Comparison of ENCODE assay signal across 1 cellular context in the genomic region with DNA sequence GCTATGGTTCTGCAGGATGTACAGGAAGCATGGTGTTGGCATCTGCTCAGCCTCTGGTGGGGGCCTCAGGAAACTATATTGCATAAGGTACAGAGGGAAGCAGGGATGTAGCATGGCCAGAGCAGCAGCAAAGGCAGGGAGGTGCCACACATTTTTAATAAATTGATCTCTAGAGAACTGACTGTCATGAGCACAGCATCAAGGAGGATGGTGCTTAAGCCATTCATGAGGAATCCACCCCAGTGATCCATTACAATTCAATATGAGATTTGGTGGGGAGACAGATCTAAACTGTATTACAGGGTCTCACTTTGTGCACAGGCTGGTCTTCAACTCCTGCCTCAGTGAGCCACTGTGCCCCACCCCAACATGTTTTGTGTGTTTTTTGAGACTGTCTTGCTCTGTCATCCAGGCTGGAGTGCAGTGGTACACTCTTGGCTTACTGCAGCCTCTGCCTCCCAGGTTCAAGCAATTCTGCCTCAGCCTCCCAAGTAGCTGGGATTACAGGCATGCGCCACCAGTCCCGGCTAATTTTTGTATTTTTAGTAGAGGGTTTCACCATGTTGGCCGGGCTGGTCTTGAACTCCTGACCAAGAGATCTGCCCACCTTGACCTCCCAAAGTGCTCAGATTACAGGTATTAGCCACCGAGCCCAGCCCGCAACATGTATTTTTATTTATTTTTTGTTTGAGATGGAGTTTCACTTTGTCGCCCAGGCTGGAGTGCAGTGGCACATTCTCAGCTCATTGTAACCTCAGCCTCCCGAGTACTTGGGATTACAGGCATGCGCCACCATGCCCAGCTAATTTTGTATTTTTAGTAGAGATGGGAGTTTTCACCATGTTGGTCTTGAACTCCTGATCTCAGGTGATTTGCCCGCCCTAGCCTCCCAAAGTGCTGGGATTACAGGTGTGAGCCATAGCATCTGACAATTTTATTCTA.
TF ChIP-seq lines count a peak whose summit lies in the region.

No MANE protein-coding gene starts in this region.

TF ChIP-seq in H1, 55 proteins besides CTCF, POLR2A, EP300 and RAD21:
- TF ChIP-seq, protein P1, sequence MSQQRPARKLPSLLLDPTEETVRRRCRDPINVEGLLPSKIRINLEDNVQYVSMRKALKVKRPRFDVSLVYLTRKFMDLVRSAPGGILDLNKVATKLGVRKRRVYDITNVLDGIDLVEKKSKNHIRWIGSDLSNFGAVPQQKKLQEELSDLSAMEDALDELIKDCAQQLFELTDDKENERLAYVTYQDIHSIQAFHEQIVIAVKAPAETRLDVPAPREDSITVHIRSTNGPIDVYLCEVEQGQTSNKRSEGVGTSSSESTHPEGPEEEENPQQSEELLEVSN (IDR thresholded peaks at IDR 0.05) = no peak
- TF ChIP-seq, protein P2, sequence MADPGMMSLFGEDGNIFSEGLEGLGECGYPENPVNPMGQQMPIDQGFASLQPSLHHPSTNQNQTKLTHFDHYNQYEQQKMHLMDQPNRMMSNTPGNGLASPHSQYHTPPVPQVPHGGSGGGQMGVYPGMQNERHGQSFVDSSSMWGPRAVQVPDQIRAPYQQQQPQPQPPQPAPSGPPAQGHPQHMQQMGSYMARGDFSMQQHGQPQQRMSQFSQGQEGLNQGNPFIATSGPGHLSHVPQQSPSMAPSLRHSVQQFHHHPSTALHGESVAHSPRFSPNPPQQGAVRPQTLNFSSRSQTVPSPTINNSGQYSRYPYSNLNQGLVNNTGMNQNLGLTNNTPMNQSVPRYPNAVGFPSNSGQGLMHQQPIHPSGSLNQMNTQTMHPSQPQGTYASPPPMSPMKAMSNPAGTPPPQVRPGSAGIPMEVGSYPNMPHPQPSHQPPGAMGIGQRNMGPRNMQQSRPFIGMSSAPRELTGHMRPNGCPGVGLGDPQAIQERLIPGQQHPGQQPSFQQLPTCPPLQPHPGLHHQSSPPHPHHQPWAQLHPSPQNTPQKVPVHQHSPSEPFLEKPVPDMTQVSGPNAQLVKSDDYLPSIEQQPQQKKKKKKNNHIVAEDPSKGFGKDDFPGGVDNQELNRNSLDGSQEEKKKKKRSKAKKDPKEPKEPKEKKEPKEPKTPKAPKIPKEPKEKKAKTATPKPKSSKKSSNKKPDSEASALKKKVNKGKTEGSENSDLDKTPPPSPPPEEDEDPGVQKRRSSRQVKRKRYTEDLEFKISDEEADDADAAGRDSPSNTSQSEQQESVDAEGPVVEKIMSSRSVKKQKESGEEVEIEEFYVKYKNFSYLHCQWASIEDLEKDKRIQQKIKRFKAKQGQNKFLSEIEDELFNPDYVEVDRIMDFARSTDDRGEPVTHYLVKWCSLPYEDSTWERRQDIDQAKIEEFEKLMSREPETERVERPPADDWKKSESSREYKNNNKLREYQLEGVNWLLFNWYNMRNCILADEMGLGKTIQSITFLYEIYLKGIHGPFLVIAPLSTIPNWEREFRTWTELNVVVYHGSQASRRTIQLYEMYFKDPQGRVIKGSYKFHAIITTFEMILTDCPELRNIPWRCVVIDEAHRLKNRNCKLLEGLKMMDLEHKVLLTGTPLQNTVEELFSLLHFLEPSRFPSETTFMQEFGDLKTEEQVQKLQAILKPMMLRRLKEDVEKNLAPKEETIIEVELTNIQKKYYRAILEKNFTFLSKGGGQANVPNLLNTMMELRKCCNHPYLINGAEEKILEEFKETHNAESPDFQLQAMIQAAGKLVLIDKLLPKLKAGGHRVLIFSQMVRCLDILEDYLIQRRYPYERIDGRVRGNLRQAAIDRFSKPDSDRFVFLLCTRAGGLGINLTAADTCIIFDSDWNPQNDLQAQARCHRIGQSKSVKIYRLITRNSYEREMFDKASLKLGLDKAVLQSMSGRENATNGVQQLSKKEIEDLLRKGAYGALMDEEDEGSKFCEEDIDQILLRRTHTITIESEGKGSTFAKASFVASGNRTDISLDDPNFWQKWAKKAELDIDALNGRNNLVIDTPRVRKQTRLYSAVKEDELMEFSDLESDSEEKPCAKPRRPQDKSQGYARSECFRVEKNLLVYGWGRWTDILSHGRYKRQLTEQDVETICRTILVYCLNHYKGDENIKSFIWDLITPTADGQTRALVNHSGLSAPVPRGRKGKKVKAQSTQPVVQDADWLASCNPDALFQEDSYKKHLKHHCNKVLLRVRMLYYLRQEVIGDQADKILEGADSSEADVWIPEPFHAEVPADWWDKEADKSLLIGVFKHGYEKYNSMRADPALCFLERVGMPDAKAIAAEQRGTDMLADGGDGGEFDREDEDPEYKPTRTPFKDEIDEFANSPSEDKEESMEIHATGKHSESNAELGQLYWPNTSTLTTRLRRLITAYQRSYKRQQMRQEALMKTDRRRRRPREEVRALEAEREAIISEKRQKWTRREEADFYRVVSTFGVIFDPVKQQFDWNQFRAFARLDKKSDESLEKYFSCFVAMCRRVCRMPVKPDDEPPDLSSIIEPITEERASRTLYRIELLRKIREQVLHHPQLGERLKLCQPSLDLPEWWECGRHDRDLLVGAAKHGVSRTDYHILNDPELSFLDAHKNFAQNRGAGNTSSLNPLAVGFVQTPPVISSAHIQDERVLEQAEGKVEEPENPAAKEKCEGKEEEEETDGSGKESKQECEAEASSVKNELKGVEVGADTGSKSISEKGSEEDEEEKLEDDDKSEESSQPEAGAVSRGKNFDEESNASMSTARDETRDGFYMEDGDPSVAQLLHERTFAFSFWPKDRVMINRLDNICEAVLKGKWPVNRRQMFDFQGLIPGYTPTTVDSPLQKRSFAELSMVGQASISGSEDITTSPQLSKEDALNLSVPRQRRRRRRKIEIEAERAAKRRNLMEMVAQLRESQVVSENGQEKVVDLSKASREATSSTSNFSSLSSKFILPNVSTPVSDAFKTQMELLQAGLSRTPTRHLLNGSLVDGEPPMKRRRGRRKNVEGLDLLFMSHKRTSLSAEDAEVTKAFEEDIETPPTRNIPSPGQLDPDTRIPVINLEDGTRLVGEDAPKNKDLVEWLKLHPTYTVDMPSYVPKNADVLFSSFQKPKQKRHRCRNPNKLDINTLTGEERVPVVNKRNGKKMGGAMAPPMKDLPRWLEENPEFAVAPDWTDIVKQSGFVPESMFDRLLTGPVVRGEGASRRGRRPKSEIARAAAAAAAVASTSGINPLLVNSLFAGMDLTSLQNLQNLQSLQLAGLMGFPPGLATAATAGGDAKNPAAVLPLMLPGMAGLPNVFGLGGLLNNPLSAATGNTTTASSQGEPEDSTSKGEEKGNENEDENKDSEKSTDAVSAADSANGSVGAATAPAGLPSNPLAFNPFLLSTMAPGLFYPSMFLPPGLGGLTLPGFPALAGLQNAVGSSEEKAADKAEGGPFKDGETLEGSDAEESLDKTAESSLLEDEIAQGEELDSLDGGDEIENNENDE (IDR thresholded peaks at IDR 0.05; ENCODE audit: insufficient replicate concordance, low read length) = no peak
- 0 out of 2 replicates have a peak, but pooled peaks have one; percentile 30 for TF ChIP-seq POLR2AphosphoS5 (IDR thresholded peaks at IDR 0.05; ENCODE audit: low read depth, low read length)
